ENCODE assay signal across 1 cellular context in genomic region chr7:69749994-69750393, GRCh38.
TF ChIP-seq lines count a peak whose summit lies in the region.

No MANE protein-coding gene starts in this region.

TF ChIP-seq in WTC11, 78 proteins besides CTCF, POLR2A, EP300 and RAD21 (continued from another document):
- TF ChIP-seq ARID4B (CRISPR knock-in tag; IDR thresholded peaks at IDR 0.05; ENCODE audit: borderline replicate concordance) (no peak), ZNF423 (CRISPR knock-in tag; IDR thresholded peaks at IDR 0.05) (no peak), OVOL2 (CRISPR knock-in tag; IDR thresholded peaks at IDR 0.05; ENCODE audit: borderline replicate concordance) (no peak), GTF2I (CRISPR knock-in tag; conservative IDR thresholded peaks at IDR 0.05) (no peak), SMAD4 (CRISPR knock-in tag; IDR thresholded peaks at IDR 0.05) (no peak), ATF3 (CRISPR knock-in tag; conservative IDR thresholded peaks at IDR 0.05) (no peak), NR1H2 (CRISPR knock-in tag; IDR thresholded peaks at IDR 0.05) (no peak), MXD4 (CRISPR knock-in tag; IDR thresholded peaks at IDR 0.05; ENCODE audit: borderline replicate concordance) (no peak), TEAD4 (CRISPR knock-in tag; IDR thresholded peaks at IDR 0.05) (no peak), NFYB (CRISPR knock-in tag; conservative IDR thresholded peaks at IDR 0.05; ENCODE audit: low read depth) (no peak), ATF1 (CRISPR knock-in tag; IDR thresholded peaks at IDR 0.05) (no peak), USF2 (CRISPR knock-in tag; IDR thresholded peaks at IDR 0.05) (no peak), ZNF671 (CRISPR knock-in tag; IDR thresholded peaks at IDR 0.05) (no peak), MAX (CRISPR knock-in tag; IDR thresholded peaks at IDR 0.05) (no peak), ZNF138 (CRISPR knock-in tag; conservative IDR thresholded peaks at IDR 0.05) (no peak), ZMAT4 (CRISPR knock-in tag; IDR thresholded peaks at IDR 0.05) (no peak), CREB1 (CRISPR knock-in tag; IDR thresholded peaks at IDR 0.05) (no peak)
